Comparison of ENCODE assay signal across 8 cellular contexts in the genomic region with DNA sequence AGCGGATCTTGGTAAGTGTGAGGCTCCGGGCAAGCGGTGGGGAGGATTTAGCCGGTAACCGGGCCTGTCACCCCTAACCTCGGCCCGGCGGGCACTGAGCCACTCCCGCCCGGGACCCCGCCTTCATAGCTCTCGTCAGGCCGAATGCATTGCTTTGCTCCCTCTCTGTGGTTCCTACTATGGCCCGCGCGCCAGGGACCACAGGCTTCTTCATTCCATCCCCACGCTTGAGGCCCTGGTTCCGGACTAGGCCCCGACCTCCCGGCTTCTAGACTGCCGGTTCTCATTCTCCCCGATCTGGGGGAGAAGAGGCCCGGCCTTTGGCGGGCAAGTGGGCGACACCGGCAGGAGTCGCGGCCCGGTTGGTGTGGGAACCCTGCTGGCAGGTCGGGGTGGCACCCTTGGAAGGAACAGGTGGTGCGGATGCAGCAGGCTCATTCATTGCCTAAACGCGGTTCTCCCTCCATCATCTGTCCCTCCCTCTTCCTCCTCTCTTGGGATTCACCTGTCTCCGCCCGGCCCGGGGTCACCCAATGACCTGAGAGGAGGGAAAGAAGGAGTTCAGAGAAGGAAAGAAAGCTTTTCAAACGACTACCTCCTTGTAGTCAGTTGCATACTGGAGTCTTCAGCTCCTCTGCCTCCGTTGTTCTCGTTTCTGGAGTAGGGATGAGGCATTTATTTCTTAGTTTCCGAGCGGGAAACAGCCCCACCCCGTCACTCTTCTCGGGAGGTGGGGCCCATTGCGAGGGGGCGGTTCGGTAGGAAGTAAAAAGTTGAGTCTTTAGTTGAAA. TPM values are rescaled to one million over a fixed set of nuclear protein-coding genes. Genes with fewer than 3 reads are reported as not detected.
DNase-seq lines count a peak whose midpoint lies in the region; ATAC-seq, FAIRE-seq and TF ChIP-seq lines count a peak whose summit lies in the region.

A gene (minus strand): TSS at position 657 of the 791 bp plus-strand sequence. CDS start 6,679 bp downstream, outside the sequence.

- peaks cover 54% of the 10 kb centered on the region for H3K36me3 ChIP-seq in DOHH2 (ENCODE audit: control insufficient read depth, low read length)

- H3K4me2 ChIP-seq in DOHH2 (ENCODE audit: low read length), result peak within 1 kb of the TSS; percentile 93

- no peak for TF ChIP-seq EP300 in Ishikawa (IDR thresholded peaks at IDR 0.05; ENCODE audit: borderline replicate concordance)

- peaks cover 77% of the 10 kb centered on the region for H3K79me2 ChIP-seq in DOHH2 (ENCODE audit: control insufficient read depth, low read length)

- intact Hi-C loops in Right ventricle myocardium superior (cut with DNase I) (no loop called here), posterior cingulate gyrus (cut with DNase I) (loop anchor here (1.0 to 5.0 kb wide), 2 partner anchors 124 to 220 kb away; no protein-coding TSS in a partner anchor)

- peaks cover 24 to 63% of the 10 kb centered on the region in 2 donors for H3K36me3 Mint-ChIP-seq in activated naive CD4-positive, alpha-beta T cell treated with anti-CD3 and anti-CD28 coated beads, Interleukin-2, amount 50 U/mL, for 72 hours

- peaks cover 54% of the 10 kb centered on the region for H3K4me1 ChIP-seq in DOHH2 (ENCODE audit: control insufficient read depth, low read length)

- peaks cover 27% of the 10 kb centered on the region for H4K20me1 ChIP-seq in DOHH2 (ENCODE audit: control insufficient read depth, insufficient read depth, low read depth, low read length)

- H3K27ac ChIP-seq in DOHH2 (ENCODE audit: low read depth, low read length), result peak within 1 kb of the TSS; percentile 84

- H3K9me3 ChIP-seq in DOHH2 (ENCODE audit: control insufficient read depth, insufficient read depth, low read length), result no peaks in the 10 kb centered on the region

- H3K27ac Mint-ChIP-seq in activated naive CD4-positive, alpha-beta T cell treated with anti-CD3 and anti-CD28 coated beads, Interleukin-2, amount 50 U/mL, for 72 hours, result peak within 1 kb of the TSS; percentile 98 to 99

- no peak for FAIRE-seq in D721Med (lab: Jason Lieb, UNC)

- ATAC-seq in GM21529 (IDR thresholded peaks at IDR 0.05; ENCODE audit: unreplicated experiment) (peak; percentile 43), SK-N-SH treated with all-trans-retinoic acid at 6 μM for 48 hours (peak; percentile 57), Right ventricle myocardium superior (ENCODE audit: poor library complexity) (peak; percentile 15)
- ATAC-seq in activated naive CD4-positive, alpha-beta T cell treated with anti-CD3 and anti-CD28 coated beads, Interleukin-2, amount 50 U/mL, for 72 hours, result peak; percentile 56 to 62

- peak; percentile 67 to 70 for DNase-seq in activated naive CD4-positive, alpha-beta T cell treated with anti-CD3 and anti-CD28 coated beads, Interleukin-2, amount 50 U/mL, for 72 hours (ENCODE audit: low spot score in 2 of 2)
- DNase-seq in Right ventricle myocardium superior (peak; percentile 55), posterior cingulate gyrus (peak in 6 of 10 donors; percentile 23 to 87 (median 34)), D721Med (ENCODE audit: insufficient read length, low spot score) (no peak)

- no peaks in the 10 kb centered on the region for H3K27me3 ChIP-seq in DOHH2 (ENCODE audit: control insufficient read depth, low read length)

- no peaks in the 10 kb centered on the region for H3K9me3 Mint-ChIP-seq in activated naive CD4-positive, alpha-beta T cell treated with anti-CD3 and anti-CD28 coated beads, Interleukin-2, amount 50 U/mL, for 72 hours

- peak within 1 kb of the TSS; percentile 98 for H3K4me3 ChIP-seq in DOHH2 (ENCODE audit: low read length)

- TF ChIP-seq CTCF in DOHH2 (IDR thresholded peaks at IDR 0.05; ENCODE audit: low read depth, low read length, poor library complexity, severe bottlenecking) (no peak), D721Med (IDR thresholded peaks at IDR 0.05; ENCODE audit: insufficient read depth, missing control alignments) (no peak)

- no peaks in the 10 kb centered on the region for H3F3A ChIP-seq in DOHH2 (ENCODE audit: control insufficient read depth, insufficient read depth)

- TF ChIP-seq RAD21 in Ishikawa (IDR thresholded peaks at IDR 0.05; ENCODE audit: low read depth), result no peak

- H3K9me2 ChIP-seq in DOHH2 (replicated peaks; ENCODE audit: control insufficient read depth, low read length), result no peaks in the 10 kb centered on the region

TF ChIP-seq in Ishikawa, 13 proteins besides CTCF, POLR2A, EP300 and RAD21:
- TF ChIP-seq ZBTB7A (IDR thresholded peaks at IDR 0.05; ENCODE audit: low read depth), result no peak
- 0 out of 2 replicates have a peak, but pooled peaks have one; percentile 3 for TF ChIP-seq NFIC (IDR thresholded peaks at IDR 0.05)

TF ChIP-seq in SK-N-SH treated with all-trans-retinoic acid at 6 μM for 48 hours, 23 proteins besides CTCF, POLR2A, EP300 and RAD21:
- TF ChIP-seq ZNF8 (CRISPR knock-in tag; IDR thresholded peaks at IDR 0.05), result no peak
- TF ChIP-seq TCF4 (CRISPR knock-in tag; IDR thresholded peaks at IDR 0.05; ENCODE audit: borderline replicate concordance), result no peak
- TF ChIP-seq TOX (CRISPR knock-in tag; IDR thresholded peaks at IDR 0.05; ENCODE audit: borderline replicate concordance), result no peak
- no peak for TF ChIP-seq ZNF565 (CRISPR knock-in tag; conservative IDR thresholded peaks at IDR 0.05; ENCODE audit: low read depth)
- no peak for TF ChIP-seq ZFP30 (CRISPR knock-in tag; IDR thresholded peaks at IDR 0.05)
- no peak for TF ChIP-seq ZNF70 (CRISPR knock-in tag; IDR thresholded peaks at IDR 0.05)
- no peak for TF ChIP-seq ARNTL (CRISPR knock-in tag; IDR thresholded peaks at IDR 0.05; ENCODE audit: borderline replicate concordance, low read depth)

RNA-seq across cellular contexts. Expression of the gene that starts here (rescaled TPM):
- total RNA-seq in activated naive CD4-positive, alpha-beta T cell treated with anti-CD3 and anti-CD28 coated beads, Interleukin-2, amount 50 U/mL, for 72 hours, result 10 to 100 TPM; 29.8 to 47.5 TPM
- total RNA-seq in Right ventricle myocardium superior, result 225 TPM
